In genomic region chr9:131747352-131747751, GRCh38 we compare ENCODE assay signal across 8 cellular contexts. TPM values are rescaled to one million over a fixed set of nuclear protein-coding genes. Genes with fewer than 3 reads are reported as not detected.
DNase-seq lines count a peak whose midpoint lies in the region; ATAC-seq, FAIRE-seq and TF ChIP-seq lines count a peak whose summit lies in the region.

No MANE protein-coding gene starts in this region.

- no peaks in the 10 kb centered on the region for H3K9me3 ChIP-seq in AG04450 (ENCODE audit: control insufficient read depth, insufficient read depth, low read length)
- H3K9me3 ChIP-seq in GM12878 (replicated peaks; ENCODE audit: control insufficient read depth, insufficient read depth, low read length): no peaks in the 10 kb centered on the region
- H3K9me3 ChIP-seq in kidney (ENCODE audit: control insufficient read depth in 1 of 2, low read length in 2 of 2): no peaks in the 10 kb centered on the region
- H3K9me3 ChIP-seq in upper lobe of left lung: no peaks in the 10 kb centered on the region

- TF ChIP-seq CTCF in AG04450 (IDR thresholded peaks at IDR 0.05; ENCODE audit: low read depth, low read length) (peak; percentile 70), GM10266 (IDR thresholded peaks at IDR 0.05; ENCODE audit: control insufficient read depth, insufficient read depth, low read depth, missing control alignments) (peak; percentile 73), GM12878 (IDR thresholded peaks at IDR 0.05 in 2 of 3, conservative IDR thresholded peaks at IDR 0.05 in 1 of 3; ENCODE audit: control insufficient read depth in 2 of 3, extremely low read depth in 1 of 3, insufficient read depth in 1 of 3, low read depth in 3 of 3, low read length in 3 of 3) (peak; percentile 66 to 77 (median 67)), kidney (IDR thresholded peaks at IDR 0.05; ENCODE audit: borderline replicate concordance, extremely low read depth, insufficient read depth) (peak; percentile 60), upper lobe of left lung (IDR thresholded peaks at IDR 0.05) (peak in 5 of 6 experiments; percentile 31 to 62 (median 44))

- POLR2A ChIA-PET in AG04450 (lab: Yijun Ruan, JAX): interaction anchor here (0.7 kb wide), 1 partner anchor 205 kb away, joined by 3 read pairs; no protein-coding TSS in a partner anchor
- POLR2A ChIA-PET in GM12878 (lab: Charles Lee): interaction anchor here (0.5 kb wide), 1 partner anchor 378 kb away, joined by 5 read pairs; no protein-coding TSS in a partner anchor

- TF ChIP-seq RAD21 in GM12878 (IDR thresholded peaks at IDR 0.05; ENCODE audit: insufficient read depth, low read depth, low read length): peak; percentile 85

- H3K9ac ChIP-seq in GM12878 (ENCODE audit: control insufficient read depth, insufficient read depth, low read length): no peak overlapping the region
- no peak overlapping the region for H3K9ac ChIP-seq in kidney (ENCODE audit: low read length in 2 of 2)

- intact Hi-C loops in GM12878 (cut with micrococcal nuclease; ENCODE audit: unreplicated experiment) (loop anchor here (1.0 to 10.0 kb wide), 3 partner anchors 213 to 397 kb away; partner anchors contain the start of gene UCK1), kidney (cut with DNase I) (loop anchor here (10.0 kb wide), 1 partner anchor 163 kb away; no protein-coding TSS in a partner anchor)

- ATAC-seq in GM12878: peak; percentile 81
- ATAC-seq in upper lobe of left lung (ENCODE audit: low FRiP score in 2 of 2): peak in 1 of 2 donors; percentile 75
- ATAC-seq in GM18870 (IDR thresholded peaks at IDR 0.05; ENCODE audit: unreplicated experiment): no peak
- no peak for ATAC-seq in GM21717 (IDR thresholded peaks at IDR 0.05; ENCODE audit: unreplicated experiment)

- WGBS in GM12878 (ENCODE audit: insufficient coverage, insufficient replicate concordance, low lambda C conversion rate, missing lambda C conversion rate): 20% methylated on average over 5 of the region's 5 CpGs
- WGBS in upper lobe of left lung, 2 donors: 34 to 42% methylated on average over 5 of the region's 5 CpGs

- no peak overlapping the region for H3K4me3 ChIP-seq in AG04450 (ENCODE audit: low read depth, low read length)
- H3K4me3 ChIP-seq in GM12878: no peak overlapping the region
- H3K4me3 ChIP-seq in kidney (ENCODE audit: low read length in 2 of 2): no peak overlapping the region
- no peak overlapping the region for H3K4me3 ChIP-seq in upper lobe of left lung

- H3K27me3 ChIP-seq in AG04450 (ENCODE audit: control insufficient read depth, insufficient read depth, low read length) (peaks cover 8% of the 10 kb centered on the region), GM12878 (replicated peaks in 1 of 2; ENCODE audit: control insufficient read depth in 2 of 2, insufficient read depth in 2 of 2, low read length in 1 of 2) (no peaks in the 10 kb centered on the region), upper lobe of left lung (no peaks in the 10 kb centered on the region)

- DNase-seq in AG04450 (ENCODE audit: low read depth, low spot score) (no peak), GM10266 (ENCODE audit: extremely low spot score) (no peak), NCI-H748 (lab: John Stamatoyannopoulos, UW; ENCODE audit: unreplicated experiment) (peak; percentile 52), GM12878 (ENCODE audit: low read depth, low spot score) (no peak), kidney (no peak), upper lobe of left lung (no peak)

- no TSS peak for BruUV-seq in GM12878 (replicated peaks; lab: Mats Ljungman, UMichigan)

- H3K36me3 ChIP-seq in GM12878 (ENCODE audit: control insufficient read depth in 2 of 2, insufficient read depth in 2 of 2, low read length in 1 of 2): no peaks in the 10 kb centered on the region
- no peaks in the 10 kb centered on the region for H3K36me3 ChIP-seq in kidney (ENCODE audit: control insufficient read depth in 1 of 2, insufficient read depth in 2 of 2, low read length in 2 of 2)
- no peaks in the 10 kb centered on the region for H3K36me3 ChIP-seq in upper lobe of left lung

- no peak overlapping the region for H3K27ac ChIP-seq in AG04450 (ENCODE audit: low read depth, low read length)
- H3K27ac ChIP-seq in GM12878 (ENCODE audit: control insufficient read depth, insufficient read depth): no peak overlapping the region
- no peak overlapping the region for H3K27ac ChIP-seq in kidney (ENCODE audit: low read depth in 2 of 2, low read length in 2 of 2)
- no peak overlapping the region for H3K27ac ChIP-seq in upper lobe of left lung

- peaks cover 15% of the 10 kb centered on the region for H3K4me1 ChIP-seq in GM12878 (ENCODE audit: control insufficient read depth, insufficient read depth, low read length)
- H3K4me1 ChIP-seq in kidney (ENCODE audit: control insufficient read depth in 1 of 2, insufficient read depth in 1 of 2, low read depth in 1 of 2, low read length in 2 of 2): no peaks in the 10 kb centered on the region
- H3K4me1 ChIP-seq in upper lobe of left lung: peaks cover 0 to 6% (median 0%) of the 10 kb centered on the region in 4 donors

- no peak overlapping the region for H3K4me2 ChIP-seq in GM12878 (ENCODE audit: control insufficient read depth, insufficient read depth)

- no peaks in the 10 kb centered on the region for H4K20me1 ChIP-seq in GM12878 (ENCODE audit: control insufficient read depth, insufficient read depth)

- CTCF ChIA-PET in AG04450 (lab: Charles Lee) (interaction anchor here (0.6 to 1.1 kb wide), 5 partner anchors 17 to 489 kb away, joined by 3 to 9 read pairs (median 4); no protein-coding TSS in a partner anchor), GM12878 (lab: Yijun Ruan, JAX) (interaction anchor here (1.2 to 5.7 kb wide), 3 partner anchors 125 to 398 kb away, joined by 3 to 26 read pairs (median 12); no protein-coding TSS in a partner anchor)

- SMC1A ChIA-PET in GM12878 (lab: Charles Lee; ENCODE audit: uncharacterized antibody, unreplicated experiment): interaction anchor here (1.0 kb wide), 1 partner anchor 146 kb away, joined by 3 read pairs; no protein-coding TSS in a partner anchor

- H3K79me2 ChIP-seq in GM12878 (ENCODE audit: control insufficient read depth, insufficient read depth, low read length): no peaks in the 10 kb centered on the region

- TF ChIP-seq POLR2A in GM12878 (IDR thresholded peaks at IDR 0.05; ENCODE audit: low read depth, low read length): no peak
- no peak for TF ChIP-seq POLR2A in upper lobe of left lung (IDR thresholded peaks at IDR 0.05)

- no peak for FAIRE-seq in GM12878 (lab: Jason Lieb, UNC)
- peak; percentile 32 for FAIRE-seq in kidney (lab: Jason Lieb, UNC)

- H2AFZ ChIP-seq in GM12878 (ENCODE audit: control insufficient read depth, low read depth, low read length): no peak overlapping the region

- in situ Hi-C loops in GM12878 (cut with MboI): no loop called here

- no peak for TF ChIP-seq EP300 in GM12878 (IDR thresholded peaks at IDR 0.05; ENCODE audit: borderline replicate concordance in 1 of 2, control insufficient read depth in 1 of 2, low read depth in 2 of 2, low read length in 2 of 2)
- no peak for TF ChIP-seq EP300 in upper lobe of left lung (IDR thresholded peaks at IDR 0.05)

- RAD21 ChIA-PET in GM12878 (lab: Charles Lee; ENCODE audit: unreplicated experiment): no interaction called here

TF ChIP-seq in GM12878, 131 proteins besides CTCF, POLR2A, EP300 and RAD21 (continues in another document):
- TF ChIP-seq, protein P1, sequence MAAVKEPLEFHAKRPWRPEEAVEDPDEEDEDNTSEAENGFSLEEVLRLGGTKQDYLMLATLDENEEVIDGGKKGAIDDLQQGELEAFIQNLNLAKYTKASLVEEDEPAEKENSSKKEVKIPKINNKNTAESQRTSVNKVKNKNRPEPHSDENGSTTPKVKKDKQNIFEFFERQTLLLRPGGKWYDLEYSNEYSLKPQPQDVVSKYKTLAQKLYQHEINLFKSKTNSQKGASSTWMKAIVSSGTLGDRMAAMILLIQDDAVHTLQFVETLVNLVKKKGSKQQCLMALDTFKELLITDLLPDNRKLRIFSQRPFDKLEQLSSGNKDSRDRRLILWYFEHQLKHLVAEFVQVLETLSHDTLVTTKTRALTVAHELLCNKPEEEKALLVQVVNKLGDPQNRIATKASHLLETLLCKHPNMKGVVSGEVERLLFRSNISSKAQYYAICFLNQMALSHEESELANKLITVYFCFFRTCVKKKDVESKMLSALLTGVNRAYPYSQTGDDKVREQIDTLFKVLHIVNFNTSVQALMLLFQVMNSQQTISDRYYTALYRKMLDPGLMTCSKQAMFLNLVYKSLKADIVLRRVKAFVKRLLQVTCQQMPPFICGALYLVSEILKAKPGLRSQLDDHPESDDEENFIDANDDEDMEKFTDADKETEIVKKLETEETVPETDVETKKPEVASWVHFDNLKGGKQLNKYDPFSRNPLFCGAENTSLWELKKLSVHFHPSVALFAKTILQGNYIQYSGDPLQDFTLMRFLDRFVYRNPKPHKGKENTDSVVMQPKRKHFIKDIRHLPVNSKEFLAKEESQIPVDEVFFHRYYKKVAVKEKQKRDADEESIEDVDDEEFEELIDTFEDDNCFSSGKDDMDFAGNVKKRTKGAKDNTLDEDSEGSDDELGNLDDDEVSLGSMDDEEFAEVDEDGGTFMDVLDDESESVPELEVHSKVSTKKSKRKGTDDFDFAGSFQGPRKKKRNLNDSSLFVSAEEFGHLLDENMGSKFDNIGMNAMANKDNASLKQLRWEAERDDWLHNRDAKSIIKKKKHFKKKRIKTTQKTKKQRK (IDR thresholded peaks at IDR 0.05; ENCODE audit: low read depth, low read length): no peak
- TF ChIP-seq YY1 (IDR thresholded peaks at IDR 0.05; ENCODE audit: low read depth, low read length): peak; percentile 54; the same call in 1 of the 2 replicates

RNA-seq across cellular contexts. Expression of gene RAPGEF1, which starts 7.5 kb away (rescaled TPM):
- 27.6 and 32.4 TPM in 2 replicates for polyA plus RNA-seq in AG04450 (2011; rRNA removed)
- 32.8 and 36.3 TPM in 2 replicates for polyA minus RNA-seq in AG04450 (2011; rRNA and poly(A)+ RNA removed)
- total RNA-seq in GM12878 (2013; cell fraction: nucleolus; rRNA removed): 149 and 166 TPM in 2 replicates
- 45.8 and 52.2 TPM in 2 replicates for total RNA-seq in GM12878 (2014; rRNA removed)
- 34.8 and 39.6 TPM in 2 replicates for total RNA-seq in GM12878 (2014; rRNA removed; fragmentation: Illumina TruSeq; extraction: Trizol)
- total RNA-seq in GM12878 (2021): 113 and 115 TPM in 2 replicates
- polyA plus RNA-seq in GM12878 (2011; ENCODE audit: low read depth): 25.7 TPM
- 42.9 and 63.9 TPM in 2 replicates for polyA plus RNA-seq in GM12878 (2011; rRNA removed)
- polyA plus RNA-seq in GM12878 (2011; cell fraction: cytosol; rRNA removed): 54.2 and 61.6 TPM in 2 replicates
- polyA plus RNA-seq in GM12878 (2011; cell fraction: nucleus; rRNA removed): 95.7 and 113 TPM in 2 replicates
- 56.2 and 57.9 TPM in 2 replicates for polyA plus RNA-seq in GM12878 (2012)
- 35.7 and 53.4 TPM in 2 replicates for polyA plus RNA-seq in GM12878 (2014; fragmentation: Illumina TruSeq; extraction: Trizol)
- polyA plus RNA-seq in GM12878 (2014; fragmentation: Nextera tagmentation; extraction: Ambion mirVana): under 1 TPM; 0.42 to 0.60 TPM
- polyA plus RNA-seq in GM12878 (2014; rRNA removed): 73.7 and 83.1 TPM in 2 replicates
- polyA plus RNA-seq in GM12878 (2016; fragmentation: Nextera tagmentation; extraction: Ambion mirVana): 10 to 100 TPM; 10.7 to 12.2 TPM
- polyA minus RNA-seq in GM12878 (2011; rRNA and poly(A)+ RNA removed): 44.3 and 62.2 TPM in 2 replicates
- polyA minus RNA-seq in GM12878 (2011; cell fraction: cytosol; rRNA and poly(A)+ RNA removed): 22.3 and 26.7 TPM in 2 replicates
- polyA minus RNA-seq in GM12878 (2011; cell fraction: nucleus; rRNA and poly(A)+ RNA removed): 23.0 and 40.7 TPM in 2 replicates
- 79.7 TPM for total RNA-seq in kidney
- 15.5 TPM for polyA plus RNA-seq in kidney (ENCODE audit: insufficient read depth, low read depth, low replicate concordance)
- total RNA-seq in upper lobe of left lung: 100 to 1,000 TPM in 2 of 6 donors, 10 to 100 TPM in 4; 82.8 to 161 (median 96.8) TPM
